Comparison of ENCODE assay signal across 19 cellular contexts in genomic region chr3:184050217-184050847, GRCh38. TPM values are rescaled to one million over a fixed set of nuclear protein-coding genes. Genes with fewer than 3 reads are reported as not detected.
DNase-seq lines count a peak whose midpoint lies in the region; ATAC-seq and TF ChIP-seq lines count a peak whose summit lies in the region.
"Had no signal": no experiment of that assay in that cellular context is flagged by ENCODE, and none has a peak within 500 bp of the region (broad histone marks: within the 10 kb centered on the region; RNA-seq: fewer than 3 reads in every experiment).

No MANE protein-coding gene starts in this region.

- no peak overlapping the region for H2AFZ ChIP-seq in OCI-LY7 (ENCODE audit: low read length)

- CTCF ChIA-PET in OCI-LY7 (lab: Charles Lee; ENCODE audit: unreplicated experiment) = no interaction called here
- CTCF ChIA-PET in activated CD4-positive, alpha-beta memory T cell treated with anti-CD3 and anti-CD28 coated beads, Interleukin-2, amount 10 ng/mL, durations not matched to agents 7 days and 5 days (lab: Charles Lee) = interaction anchor here (1.7 kb wide), 1 partner anchor 32 kb away, joined by 3 read pairs; the partner anchor contains the start of gene ABCC5

- H3K4me3 Mint-ChIP-seq in activated CD4-positive, alpha-beta memory T cell treated with anti-CD3 and anti-CD28 coated beads, Interleukin-2, amount 10 ng/mL, durations not matched to agents 7 days and 5 days = no peak overlapping the region

- H3K36me3 ChIP-seq in BLaER1 (no peaks in the 10 kb centered on the region), OCI-LY7 (ENCODE audit: insufficient read depth, low read length) (no peaks in the 10 kb centered on the region)
- H3K36me3 ChIP-seq: adrenal gland had no signal

- TF ChIP-seq CTCF in HL-60 (IDR thresholded peaks at IDR 0.05; ENCODE audit: insufficient read depth, low read length) (no peak), OCI-LY7 (conservative IDR thresholded peaks at IDR 0.05; ENCODE audit: low read length) (no peak)

- peaks cover 10% of the 10 kb centered on the region for H3K27me3 Mint-ChIP-seq in activated CD4-positive, alpha-beta memory T cell treated with anti-CD3 and anti-CD28 coated beads, Interleukin-2, amount 10 ng/mL, durations not matched to agents 7 days and 5 days

- H3K4me1 ChIP-seq in BLaER1 = peaks cover 6% of the 10 kb centered on the region; the same call in 1 of the 2 replicates
- no peaks in the 10 kb centered on the region for H3K4me1 ChIP-seq in OCI-LY7 (ENCODE audit: insufficient read depth, low read length, poor library complexity, severe bottlenecking)
- no peaks in the 10 kb centered on the region for H3K4me1 ChIP-seq in right cardiac atrium (ENCODE audit: control insufficient read depth, insufficient read depth, low read length)
- H3K4me1 ChIP-seq: adrenal gland had no signal

- H3K9me2 ChIP-seq in OCI-LY7 (ENCODE audit: insufficient read depth, low read length) = no peaks in the 10 kb centered on the region

- no peak overlapping the region for H3K9ac ChIP-seq in BLaER1

- POLR2A ChIA-PET in OCI-LY7 (lab: Charles Lee) = interaction anchor here (0.7 to 0.9 kb wide), 2 partner anchors 14 to 23 kb away, joined by 3 to 4 read pairs; no protein-coding TSS in a partner anchor
- POLR2A ChIA-PET in activated CD4-positive, alpha-beta memory T cell treated with anti-CD3 and anti-CD28 coated beads, Interleukin-2, amount 10 ng/mL, durations not matched to agents 7 days and 5 days (lab: Charles Lee) = no interaction called here

- H3K9me3 ChIP-seq in BLaER1 (no peaks in the 10 kb centered on the region), OCI-LY7 (ENCODE audit: low read length) (no peaks in the 10 kb centered on the region), right cardiac atrium (ENCODE audit: control insufficient read depth, low read length) (no peaks in the 10 kb centered on the region)
- H3K9me3 ChIP-seq: adrenal gland had no signal

- H3K27ac ChIP-seq in BLaER1 (no peak overlapping the region), HL-60 (replicated peaks) (no peak overlapping the region), OCI-LY7 (ENCODE audit: low read depth, low read length, poor library complexity, severe bottlenecking) (no peak overlapping the region), right cardiac atrium (ENCODE audit: low read length) (no peak overlapping the region)
- H3K27ac ChIP-seq: adrenal gland, skin epidermis had no signal

- no peak for ATAC-seq in right cardiac atrium

- no TSS peak for BruUV-seq in OCI-LY7 (replicated peaks; lab: Mats Ljungman, UMichigan)

- no peaks in the 10 kb centered on the region for H3K4me1 Mint-ChIP-seq in activated CD4-positive, alpha-beta memory T cell treated with anti-CD3 and anti-CD28 coated beads, Interleukin-2, amount 10 ng/mL, durations not matched to agents 7 days and 5 days

- no peaks in the 10 kb centered on the region for H3K79me2 ChIP-seq in OCI-LY7 (ENCODE audit: insufficient read depth, low read depth, low read length)

- H3K27me3 ChIP-seq in BLaER1 = no peaks in the 10 kb centered on the region
- H3K27me3 ChIP-seq in HL-60 (ENCODE audit: insufficient read depth, poor library complexity, severe bottlenecking) = no peaks in the 10 kb centered on the region
- H3K27me3 ChIP-seq in right cardiac atrium (ENCODE audit: control insufficient read depth, insufficient read depth) = no peaks in the 10 kb centered on the region
- H3K27me3 ChIP-seq: adrenal gland had no signal

- 84% methylated on average over 7 of the region's 7 CpGs for WGBS in right cardiac atrium

- H3K9me3 Mint-ChIP-seq in activated CD4-positive, alpha-beta memory T cell treated with anti-CD3 and anti-CD28 coated beads, Interleukin-2, amount 10 ng/mL, durations not matched to agents 7 days and 5 days = no peaks in the 10 kb centered on the region

- no peak overlapping the region for H3K4me3 ChIP-seq in BLaER1
- no peak overlapping the region for H3K4me3 ChIP-seq in HL-60 (replicated peaks; ENCODE audit: insufficient read depth, low read length)
- H3K4me3 ChIP-seq in OCI-LY7 (ENCODE audit: low read depth, low read length, poor library complexity, severe bottlenecking) = no peak overlapping the region
- H3K4me3 ChIP-seq in right cardiac atrium (ENCODE audit: low read length) = no peak overlapping the region
- H3K4me3 ChIP-seq: adrenal gland, skin epidermis had no signal

- H3K36me3 Mint-ChIP-seq in activated CD4-positive, alpha-beta memory T cell treated with anti-CD3 and anti-CD28 coated beads, Interleukin-2, amount 10 ng/mL, durations not matched to agents 7 days and 5 days (ENCODE audit: low read depth) = no peaks in the 10 kb centered on the region

- H4K20me1 ChIP-seq in BLaER1 (no peaks in the 10 kb centered on the region), OCI-LY7 (ENCODE audit: insufficient read depth, low read length) (no peaks in the 10 kb centered on the region)

- H3K4me2 ChIP-seq in BLaER1 (peak overlapping the region; percentile 10; the same call in 1 of the 2 replicates), OCI-LY7 (ENCODE audit: low read length) (no peak overlapping the region)

- DNase-seq in HL-60 (ENCODE audit: low read depth in 1 of 2, low spot score in 1 of 2) = peak; percentile 20 to 34
- peak; percentile 51 for DNase-seq in NCI-H2107 (lab: John Stamatoyannopoulos, UW)
- peak; percentile 27 for DNase-seq in OCI-LY7 (ENCODE audit: low spot score)
- DNase-seq in activated CD4-positive, alpha-beta memory T cell treated with anti-CD3 and anti-CD28 coated beads, Interleukin-2, amount 10 ng/mL, durations not matched to agents 7 days and 5 days = no peak
- DNase-seq in right cardiac atrium = no peak
- DNase-seq in activated CD4-positive, alpha-beta T cell treated with anti-CD3 and anti-CD28 coated beads for 4 hours = no peak
- no peak for DNase-seq in NCI-H187 treated with DMSO at 0.1 percent for 48 hours (lab: John Stamatoyannopoulos, UW)
- DNase-seq: activated effector memory CD4-positive, alpha-beta T cell treated with anti-CD3 and anti-CD28 coated beads, Interleukin-2, amount 50 U/mL, for 16 hours; adrenal gland; glutamatergic neuron had no signal

- intact Hi-C loops in OCI-LY7 (cut with micrococcal nuclease; ENCODE audit: unreplicated experiment) (no loop called here), right cardiac atrium (cut with DNase I) (no loop called here)

- H3K27ac Mint-ChIP-seq in activated CD4-positive, alpha-beta memory T cell treated with anti-CD3 and anti-CD28 coated beads, Interleukin-2, amount 10 ng/mL, durations not matched to agents 7 days and 5 days = no peak overlapping the region

RNA-seq across cellular contexts. Expression of gene HTR3C, which starts 2.5 kb away (rescaled TPM):
- total RNA-seq in OCI-LY7 (2014; rRNA removed; shearing (Covaris generic)) = not detected in 2 replicates
- total RNA-seq in OCI-LY7 (2022) = not detected in 2 replicates
- not detected for total RNA-seq in activated CD4-positive, alpha-beta memory T cell treated with anti-CD3 and anti-CD28 coated beads, Interleukin-2, amount 10 ng/mL, durations not matched to agents 7 days and 5 days
- not detected for total RNA-seq in right cardiac atrium
- not detected for polyA plus RNA-seq in right cardiac atrium
- total RNA-seq: adrenal gland, cardiac septum, G401, HT-29, LHCN-M2, lower leg skin, osteocyte, temporal lobe had no signal

RNA-seq across cellular contexts. Expression of gene HTR3D, which starts 18.8 kb away (rescaled TPM):
- not detected in 2 replicates for total RNA-seq in OCI-LY7 (2014; rRNA removed; shearing (Covaris generic))
- total RNA-seq in OCI-LY7 (2022) (not detected in 2 replicates), right cardiac atrium (not detected)
- not detected for total RNA-seq in activated CD4-positive, alpha-beta memory T cell treated with anti-CD3 and anti-CD28 coated beads, Interleukin-2, amount 10 ng/mL, durations not matched to agents 7 days and 5 days
- polyA plus RNA-seq in right cardiac atrium = not detected
- total RNA-seq: adrenal gland, cardiac septum, G401, HT-29, LHCN-M2, lower leg skin, osteocyte, temporal lobe had no signal
- polyA plus RNA-seq: adrenal gland had no signal

RNA-seq across cellular contexts. Expression of gene ABCC5, which starts 32.6 kb away (rescaled TPM):
- total RNA-seq in OCI-LY7 (2014; rRNA removed; shearing (Covaris generic)) = 18.1 and 28.5 TPM in 2 replicates
- 24.8 and 27.2 TPM in 2 replicates for total RNA-seq in OCI-LY7 (2022)
- total RNA-seq in activated CD4-positive, alpha-beta memory T cell treated with anti-CD3 and anti-CD28 coated beads, Interleukin-2, amount 10 ng/mL, durations not matched to agents 7 days and 5 days = 10 to 100 TPM; 24.1 to 25.3 TPM
- total RNA-seq in right cardiac atrium = 10 to 100 TPM; 43.5 to 60.7 (median 52.7) TPM
- polyA plus RNA-seq in right cardiac atrium = 28.9 TPM

RNA-seq across cellular contexts. Expression of gene HTR3E, which starts 46.5 kb away (rescaled TPM):
- total RNA-seq in OCI-LY7 (2014; rRNA removed; shearing (Covaris generic)) = not detected in 2 replicates
- not detected in 2 replicates for total RNA-seq in OCI-LY7 (2022)
- total RNA-seq in activated CD4-positive, alpha-beta memory T cell treated with anti-CD3 and anti-CD28 coated beads, Interleukin-2, amount 10 ng/mL, durations not matched to agents 7 days and 5 days = not detected
- not detected for total RNA-seq in right cardiac atrium
- polyA plus RNA-seq in right cardiac atrium = not detected
- total RNA-seq: adrenal gland, cardiac septum, G401, HT-29, LHCN-M2, lower leg skin, osteocyte, temporal lobe had no signal
- polyA plus RNA-seq: adrenal gland had no signal

Comparison
In these comparisons a context has a peak if more than half of its experiments do, and no peak if none do; other contexts are left out.
1. DNase-seq: peak in HL-60 (2 of 2), NCI-H2107 (single experiment) and OCI-LY7 (single experiment); none in activated CD4-positive, alpha-beta memory T cell treated with anti-CD3 and anti-CD28 coated beads, Interleukin-2, amount 10 ng/mL, durations not matched to agents 7 days and 5 days (single experiment), right cardiac atrium (0 of 3), activated CD4-positive, alpha-beta T cell treated with anti-CD3 and anti-CD28 coated beads for 4 hours (0 of 2) and NCI-H187 treated with DMSO at 0.1 percent for 48 hours (single experiment).